ENCODE assay signal across 24 cellular contexts in the genomic region with DNA sequence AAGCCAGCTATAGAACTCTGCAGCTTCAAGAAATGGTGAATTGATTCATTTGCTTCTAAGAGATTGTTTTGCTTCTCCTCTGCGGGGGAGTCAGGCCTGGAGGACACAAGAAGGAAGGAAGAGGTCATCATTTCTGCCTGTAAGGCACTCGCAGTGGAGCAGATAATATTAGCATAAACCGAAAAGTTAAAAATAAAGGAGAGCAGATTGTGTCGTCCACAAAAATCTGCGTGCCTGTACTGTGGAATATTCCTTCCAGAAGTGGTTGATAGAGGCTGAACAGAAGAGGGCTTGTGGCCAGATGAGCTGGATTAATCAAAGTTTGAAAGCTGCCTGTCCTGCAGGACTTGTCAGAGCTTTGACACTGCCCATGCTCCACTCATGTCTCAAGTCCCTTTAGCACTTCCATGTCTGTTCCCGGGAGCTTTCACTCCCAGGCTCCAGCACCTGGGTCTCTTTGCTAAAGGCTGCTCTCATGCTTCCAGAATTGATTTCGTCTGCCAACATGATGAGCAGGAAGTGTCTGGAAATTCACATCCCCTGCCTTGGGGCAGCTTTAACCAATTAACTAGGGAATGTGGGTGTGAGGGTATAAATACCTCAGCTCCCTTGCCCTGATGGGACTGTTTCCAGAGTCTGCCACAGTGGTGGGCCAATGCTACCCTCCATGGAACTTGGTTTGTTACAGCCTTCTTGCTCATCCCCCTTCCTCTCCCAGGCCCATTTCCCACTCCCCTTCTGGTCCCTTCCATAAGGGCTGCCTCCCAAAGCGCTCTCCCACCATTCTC.
A peak's percentile ranks its signal among the peaks of the same experiment; 100 is the strongest.
DNase-seq lines count a peak whose midpoint lies in the region; ATAC-seq and TF ChIP-seq lines count a peak whose summit lies in the region.
"Had no signal": no experiment of that assay in that cellular context is flagged by ENCODE, and none has a peak within 500 bp of the region (broad histone marks: within the 10 kb centered on the region; RNA-seq: fewer than 3 reads in every experiment).

No MANE protein-coding gene starts in this region.

- peaks cover 9% of the 10 kb centered on the region for H3K27me3 Mint-ChIP-seq in WTC11 (ENCODE audit: low read depth)

- peaks cover 0 to 5% (median 0%) of the 10 kb centered on the region in 12 donors for H3K4me1 ChIP-seq in heart left ventricle
- H3K4me1 ChIP-seq: spleen had no signal

- TF ChIP-seq POLR2A in heart left ventricle (IDR thresholded peaks at IDR 0.05) = no peak

- H3K4me3 ChIP-seq in heart left ventricle = no peak overlapping the region
- H3K4me3 ChIP-seq: coronary artery, PC-9, spleen had no signal

- H3K36me3 Mint-ChIP-seq in WTC11 = no peaks in the 10 kb centered on the region; the same call in none of the 2 replicates
- H3K36me3 Mint-ChIP-seq: activated CD4-positive, alpha-beta memory T cell treated with anti-CD3 and anti-CD28 coated beads for 36 hours had no signal

- CTCF ChIA-PET in WTC11 (lab: Charles Lee) = no interaction called here

- H3K9me3 ChIP-seq in heart left ventricle = peaks cover 0 to 2% (median 0%) of the 10 kb centered on the region in 12 donors

- intact Hi-C loops in cardiac septum (cut with DNase I) = no loop called here
- intact Hi-C loops in heart left ventricle (cut with DNase I) = no loop called here

- TF ChIP-seq CTCF in heart left ventricle (IDR thresholded peaks at IDR 0.05) (no peak), WTC11 (IDR thresholded peaks at IDR 0.05) (no peak)

- no peak overlapping the region for H3K27ac ChIP-seq in heart left ventricle
- H3K27ac ChIP-seq: coronary artery, PC-9, spleen had no signal

- DNase-seq in cardiac septum (ENCODE audit: low spot score) (peak; percentile 60), heart left ventricle (no peak), mesenteric fat pad (ENCODE audit: low spot score) (peak; percentile 45), WTC11 (ENCODE audit: low spot score) (no peak), SW 1271 (lab: John Stamatoyannopoulos, UW) (no peak)
- no peak for DNase-seq in stimulated activated CD4-positive, alpha-beta T cell treated with anti-CD3 and anti-CD28 coated beads, Interleukin-2, amount 100 ng/mL, for 48 hours
- DNase-seq: activated B cell treated with CpG ODN at 0.5 μM for 24 hours; activated CD4-positive, alpha-beta memory T cell treated with anti-CD3 and anti-CD28 coated beads for 36 hours; activated gamma-delta T cell treated with Interleukin-2 at 50 U/mL for 16 hours; C1 segment of cervical spinal cord; KG1; mammary epithelial cell; naive B cell; NCI-H187; NCI-H446; spleen; stimulated activated CD4-positive, alpha-beta T cell treated with anti-CD3 and anti-CD28 coated beads, Interleukin-4, amount 100 ng/mL, for 24 hours; stimulated activated naive CD4-positive, alpha-beta T cell treated with Interleukin-2 at 50 U/mL for 16 hours; T-helper 17 cell had no signal

- peaks cover 0 to 17% (median 0%) of the 10 kb centered on the region in 9 donors for H3K27me3 ChIP-seq in heart left ventricle

- no peak overlapping the region for H3K4me3 Mint-ChIP-seq in WTC11
- H3K4me3 Mint-ChIP-seq: activated B cell treated with CpG ODN at 0.5 μM for 24 hours; activated CD4-positive, alpha-beta memory T cell treated with anti-CD3 and anti-CD28 coated beads for 36 hours; naive B cell; T-helper 17 cell had no signal

- ATAC-seq in heart left ventricle (no peak), SK-N-SH treated with all-trans-retinoic acid at 6 μM for 48 hours (peak; percentile 57; the same call in 2 of the 3 replicates), WTC11 (no peak), GM21423 (IDR thresholded peaks at IDR 0.05; ENCODE audit: unreplicated experiment) (no peak)
- ATAC-seq: HCT116, T-helper 17 cell had no signal

- H3K27ac Mint-ChIP-seq in WTC11 = no peak overlapping the region
- H3K27ac Mint-ChIP-seq: activated B cell treated with CpG ODN at 0.5 μM for 24 hours; activated CD4-positive, alpha-beta memory T cell treated with anti-CD3 and anti-CD28 coated beads for 36 hours; naive B cell; T-helper 17 cell had no signal

- 38 to 49% (median 45%) methylated on average over 8 of the region's 8 CpGs for WGBS in heart left ventricle, 4 donors

- H3K4me1 Mint-ChIP-seq in WTC11 = peaks cover 11% of the 10 kb centered on the region
- H3K4me1 Mint-ChIP-seq: activated B cell treated with CpG ODN at 0.5 μM for 24 hours, naive B cell, T-helper 17 cell had no signal

- peaks cover 17% of the 10 kb centered on the region for H3K9me3 Mint-ChIP-seq in WTC11

- POLR2A ChIA-PET in WTC11 (lab: Charles Lee) = interaction anchor here (1.2 kb wide), 1 partner anchor 66 kb away, joined by 3 read pairs; no protein-coding TSS in a partner anchor

- no peaks in the 10 kb centered on the region for H3K36me3 ChIP-seq in heart left ventricle
- H3K36me3 ChIP-seq: spleen had no signal

TF ChIP-seq in SK-N-SH treated with all-trans-retinoic acid at 6 μM for 48 hours, 23 proteins besides CTCF, POLR2A, EP300 and RAD21:
- TF ChIP-seq TOX (CRISPR knock-in tag; IDR thresholded peaks at IDR 0.05; ENCODE audit: borderline replicate concordance) (no peak), TCF4 (CRISPR knock-in tag; IDR thresholded peaks at IDR 0.05; ENCODE audit: borderline replicate concordance) (no peak)
- TF ChIP-seq, protein P1, sequence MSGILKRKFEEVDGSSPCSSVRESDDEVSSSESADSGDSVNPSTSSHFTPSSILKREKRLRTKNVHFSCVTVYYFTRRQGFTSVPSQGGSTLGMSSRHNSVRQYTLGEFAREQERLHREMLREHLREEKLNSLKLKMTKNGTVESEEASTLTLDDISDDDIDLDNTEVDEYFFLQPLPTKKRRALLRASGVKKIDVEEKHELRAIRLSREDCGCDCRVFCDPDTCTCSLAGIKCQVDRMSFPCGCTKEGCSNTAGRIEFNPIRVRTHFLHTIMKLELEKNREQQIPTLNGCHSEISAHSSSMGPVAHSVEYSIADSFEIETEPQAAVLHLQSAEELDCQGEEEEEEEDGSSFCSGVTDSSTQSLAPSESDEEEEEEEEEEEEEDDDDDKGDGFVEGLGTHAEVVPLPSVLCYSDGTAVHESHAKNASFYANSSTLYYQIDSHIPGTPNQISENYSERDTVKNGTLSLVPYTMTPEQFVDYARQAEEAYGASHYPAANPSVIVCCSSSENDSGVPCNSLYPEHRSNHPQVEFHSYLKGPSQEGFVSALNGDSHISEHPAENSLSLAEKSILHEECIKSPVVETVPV (CRISPR knock-in tag; IDR thresholded peaks at IDR 0.05) = no peak

TF ChIP-seq in WTC11, 78 proteins besides CTCF, POLR2A, EP300 and RAD21:
- TF ChIP-seq TEAD4 (CRISPR knock-in tag; IDR thresholded peaks at IDR 0.05) (no peak), SP1 (CRISPR knock-in tag; conservative IDR thresholded peaks at IDR 0.05) (no peak), GTF2I (CRISPR knock-in tag; conservative IDR thresholded peaks at IDR 0.05) (no peak), TP53 (CRISPR knock-in tag; IDR thresholded peaks at IDR 0.05) (no peak)

Comparison
In these comparisons a context has a peak if more than half of its experiments do, and no peak if none do; other contexts are left out.
1. DNase-seq: peak in cardiac septum (single experiment) and mesenteric fat pad (single experiment); none in heart left ventricle (0 of 5), WTC11 (single experiment), SW 1271 (0 of 2) and stimulated activated CD4-positive, alpha-beta T cell treated with anti-CD3 and anti-CD28 coated beads, Interleukin-2, amount 100 ng/mL, for 48 hours (0 of 2).